ENCODE assay signal across 17 cellular contexts in the genomic region with DNA sequence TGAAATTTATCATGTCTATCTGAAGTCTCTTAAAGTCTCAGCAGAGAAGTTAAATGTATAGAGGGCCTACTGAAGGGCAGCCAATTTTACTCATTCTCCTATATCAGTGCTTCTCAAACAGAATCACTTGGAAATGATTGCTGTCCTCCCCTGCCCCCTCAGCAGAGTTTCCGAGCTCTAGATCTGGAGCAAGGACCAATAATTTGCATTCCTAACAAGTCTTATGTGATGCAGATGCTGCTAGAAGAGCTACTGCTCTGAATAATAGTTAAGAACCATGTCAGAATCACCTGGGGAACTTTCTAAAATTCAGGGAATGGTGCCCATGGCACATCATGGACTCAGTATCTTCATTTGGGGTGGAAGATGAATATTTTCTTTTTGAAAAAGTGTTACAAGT.
A peak's percentile ranks its signal among the peaks of the same experiment; 100 is the strongest.
DNase-seq lines count a peak whose midpoint lies in the region; FAIRE-seq and TF ChIP-seq lines count a peak whose summit lies in the region.
"Had no signal": no experiment of that assay in that cellular context is flagged by ENCODE, and none has a peak within 500 bp of the region (broad histone marks: within the 10 kb centered on the region; RNA-seq: fewer than 3 reads in every experiment).

No MANE protein-coding gene starts in this region.

- H3K9me3 ChIP-seq in NT2/D1 (ENCODE audit: insufficient read depth, low read length): no peaks in the 10 kb centered on the region
- H3K9me3 ChIP-seq in H1 (ENCODE audit: insufficient read depth in 2 of 2, low read depth in 1 of 2, low read length in 1 of 2): no peaks in the 10 kb centered on the region

- no peak overlapping the region for H2AK5ac ChIP-seq in H1 (ENCODE audit: low read depth, low read length)

- H3K79me1 ChIP-seq in H1 (ENCODE audit: low read depth, low read length): no peaks in the 10 kb centered on the region

- no peaks in the 10 kb centered on the region for H4K20me1 ChIP-seq in H1 (replicated peaks in 1 of 2; ENCODE audit: control insufficient read depth in 1 of 2, insufficient read depth in 2 of 2, low read length in 2 of 2)

- no peak overlapping the region for H2BK20ac ChIP-seq in H1 (ENCODE audit: low read length)

- H3K4me2 ChIP-seq in H1 (ENCODE audit: insufficient read depth in 1 of 2, low read depth in 2 of 2, low read length in 2 of 2): peak overlapping the region; percentile 7 to 12; a peak in 2 of 4 replicates

- H4K91ac ChIP-seq in H1 (replicated peaks; ENCODE audit: insufficient read length, low read length): no peak overlapping the region

- FAIRE-seq in H1 (lab: Jason Lieb, UNC): no peak
- FAIRE-seq: GM12891, GM18507 had no signal

- H3K79me2 ChIP-seq in H1 (ENCODE audit: control insufficient read depth in 1 of 2, insufficient read depth in 2 of 2, low read length in 2 of 2): no peaks in the 10 kb centered on the region

- H3K9ac ChIP-seq in NT2/D1 (ENCODE audit: insufficient read length, low read depth) (no peak overlapping the region), H1 (replicated peaks in 1 of 4; ENCODE audit: extremely low read depth in 1 of 4, low read depth in 3 of 4, low read length in 3 of 4) (no peak overlapping the region)

- WGBS in H1 (ENCODE audit: extremely low coverage in 1 of 2, insufficient coverage in 1 of 2, insufficient read length in 1 of 2, insufficient replicate concordance in 2 of 2, low coverage in 1 of 2, low lambda C conversion rate in 2 of 2, missing lambda C conversion rate in 1 of 2), 2 experiments: 63% methylated on average over 1 of the region's 1 CpG; no CpG with 5 or more reads in 1 of the 2 experiments

- TF ChIP-seq EP300 in H1 (IDR thresholded peaks at IDR 0.05; ENCODE audit: borderline replicate concordance in 1 of 2, low read depth in 2 of 2, low read length in 2 of 2): no peak

- H3K23ac ChIP-seq in H1 (ENCODE audit: insufficient read length): no peak overlapping the region

- no peak overlapping the region for H4K5ac ChIP-seq in H1 (ENCODE audit: insufficient read length, low read depth, low read length)

- no peak overlapping the region for H2BK12ac ChIP-seq in H1 (ENCODE audit: low read depth, low read length)

- no peaks in the 10 kb centered on the region for H3K23me2 ChIP-seq in H1 (ENCODE audit: low read depth, low read length)

- no peak for TF ChIP-seq POLR2A in H1 (IDR thresholded peaks at IDR 0.05; ENCODE audit: control extremely low read depth in 1 of 2, low read depth in 2 of 2, low read length in 2 of 2)

- no peak overlapping the region for H4K8ac ChIP-seq in H1 (ENCODE audit: extremely low read depth, insufficient read depth, low read length)

- no peak for TF ChIP-seq RAD21 in H1 (IDR thresholded peaks at IDR 0.05 in 1 of 2, conservative IDR thresholded peaks at IDR 0.05 in 1 of 2; ENCODE audit: low read depth in 2 of 2, low read length in 2 of 2)

- H3K14ac ChIP-seq in H1 (ENCODE audit: insufficient read length): no peak overlapping the region

- no peak overlapping the region for H2BK120ac ChIP-seq in H1 (replicated peaks; ENCODE audit: low read depth, low read length)

- H2BK15ac ChIP-seq in H1 (ENCODE audit: low read length): no peak overlapping the region

- H3K36me3 ChIP-seq in NT2/D1 (ENCODE audit: insufficient read depth, insufficient read length, low read length) (no peaks in the 10 kb centered on the region), H1 (ENCODE audit: control insufficient read depth in 2 of 4, insufficient read depth in 4 of 4, low read length in 3 of 4) (no peaks in the 10 kb centered on the region)

- H3K18ac ChIP-seq in H1 (ENCODE audit: extremely low read depth, low read length): no peak overlapping the region

- TF ChIP-seq CTCF in H1 (IDR thresholded peaks at IDR 0.05; ENCODE audit: control extremely low read depth in 1 of 3, insufficient read depth in 1 of 3, low read depth in 1 of 3, low read length in 3 of 3): no peak

- POLR2A ChIA-PET in H1 (lab: Charles Lee; ENCODE audit: partially characterized antibody): no interaction called here

- DNase-seq in NT2/D1 (ENCODE audit: low read depth, low spot score): peak; percentile 46
- DNase-seq in H1 (ENCODE audit: low read depth in 1 of 2, low spot score in 2 of 2): no peak
- peak; percentile 14 for DNase-seq in iPS-NIHi11 (ENCODE audit: low spot score)
- no peak for DNase-seq in amniotic stem cell (lab: John Stamatoyannopoulos, UW)
- no peak for DNase-seq in NCI-H1694 treated with DMSO at 0.1 percent for 48 hours (lab: John Stamatoyannopoulos, UW)
- DNase-seq in activated naive CD4-positive, alpha-beta T cell treated with Interleukin-2 at 50 U/mL for 16 hours: no peak
- DNase-seq: C1 segment of cervical spinal cord; Calu3; CD4-positive, alpha-beta memory T cell; COR-L47; DMS53; DMS79 treated with DMSO at 0.1 percent for 48 hours; GF-D8; GOT3; H7 had no signal

- H3K4me3 ChIP-seq in NT2/D1 (ENCODE audit: insufficient read length, low read depth) (no peak overlapping the region), H1 (ENCODE audit: extremely low read depth in 1 of 4, insufficient read depth in 2 of 4, low read depth in 3 of 4, low read length in 4 of 4) (peak overlapping the region in 1 of 4 experiments; percentile 17; a peak in 1 of 8 replicates)

- no peak overlapping the region for H3K27ac ChIP-seq in H1 (ENCODE audit: low read depth, low read length)

- no peak overlapping the region for H2AFZ ChIP-seq in H1 (ENCODE audit: low read length)

- H3K4me1 ChIP-seq in NT2/D1 (ENCODE audit: insufficient read depth, insufficient read length) (no peaks in the 10 kb centered on the region), H1 (replicated peaks in 1 of 4; ENCODE audit: control insufficient read depth in 3 of 4, insufficient read depth in 4 of 4, low read length in 3 of 4) (peaks cover 0 to 23% (median 0%) of the 10 kb centered on the region in 4 experiments; a peak in 3 of 7 replicates)

- no peak overlapping the region for H3K4ac ChIP-seq in H1 (replicated peaks; ENCODE audit: insufficient read length, low read depth, low read length)

- CTCF ChIA-PET in H1 (lab: Charles Lee; ENCODE audit: partially characterized antibody): interaction anchor here (1.4 kb wide), 1 partner anchor 33 kb away, joined by 4 read pairs; no protein-coding TSS in a partner anchor

- H3K56ac ChIP-seq in H1 (replicated peaks; ENCODE audit: insufficient read length, low read depth, low read length): no peak overlapping the region

- H3K27me3 ChIP-seq in NT2/D1 (ENCODE audit: insufficient read depth, insufficient read length): no peaks in the 10 kb centered on the region
- no peaks in the 10 kb centered on the region for H3K27me3 ChIP-seq in H1 (replicated peaks in 1 of 4; ENCODE audit: control insufficient read depth in 3 of 4, extremely low read depth in 1 of 4, insufficient read depth in 3 of 4, low read length in 3 of 4)

- no peak overlapping the region for H2BK5ac ChIP-seq in H1 (ENCODE audit: low read depth, low read length)

TF ChIP-seq in H1, 55 proteins besides CTCF, POLR2A, EP300 and RAD21:
- TF ChIP-seq JUND (IDR thresholded peaks at IDR 0.05; ENCODE audit: low read length) (no peak), TBP (IDR thresholded peaks at IDR 0.05; ENCODE audit: low read depth, low read length) (no peak), SAP30 (IDR thresholded peaks at IDR 0.05; ENCODE audit: insufficient read depth, insufficient replicate concordance, low read length) (no peak), TCF12 (IDR thresholded peaks at IDR 0.05; ENCODE audit: low read depth, low read length) (no peak), SRF (IDR thresholded peaks at IDR 0.05; ENCODE audit: low read depth, low read length) (no peak), CTBP2 (IDR thresholded peaks at IDR 0.05; ENCODE audit: borderline replicate concordance, insufficient read depth, insufficient read length, low read length) (no peak), RFX5 (IDR thresholded peaks at IDR 0.05; ENCODE audit: borderline replicate concordance, low read depth, low read length) (no peak), MAFK (IDR thresholded peaks at IDR 0.05; ENCODE audit: low read depth, low read length) (no peak), SP1 (IDR thresholded peaks at IDR 0.05; ENCODE audit: low read depth, low read length) (no peak), NRF1 (IDR thresholded peaks at IDR 0.05; ENCODE audit: low read depth, low read length) (no peak), CEBPB (IDR thresholded peaks at IDR 0.05; ENCODE audit: low read depth, low read length) (no peak), SP2 (IDR thresholded peaks at IDR 0.05; ENCODE audit: low read length) (no peak)
- TF ChIP-seq, protein P1, sequence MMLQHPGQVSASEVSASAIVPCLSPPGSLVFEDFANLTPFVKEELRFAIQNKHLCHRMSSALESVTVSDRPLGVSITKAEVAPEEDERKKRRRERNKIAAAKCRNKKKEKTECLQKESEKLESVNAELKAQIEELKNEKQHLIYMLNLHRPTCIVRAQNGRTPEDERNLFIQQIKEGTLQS (IDR thresholded peaks at IDR 0.05; ENCODE audit: insufficient read depth, low read depth, low read length): no peak
- TF ChIP-seq, protein P2, sequence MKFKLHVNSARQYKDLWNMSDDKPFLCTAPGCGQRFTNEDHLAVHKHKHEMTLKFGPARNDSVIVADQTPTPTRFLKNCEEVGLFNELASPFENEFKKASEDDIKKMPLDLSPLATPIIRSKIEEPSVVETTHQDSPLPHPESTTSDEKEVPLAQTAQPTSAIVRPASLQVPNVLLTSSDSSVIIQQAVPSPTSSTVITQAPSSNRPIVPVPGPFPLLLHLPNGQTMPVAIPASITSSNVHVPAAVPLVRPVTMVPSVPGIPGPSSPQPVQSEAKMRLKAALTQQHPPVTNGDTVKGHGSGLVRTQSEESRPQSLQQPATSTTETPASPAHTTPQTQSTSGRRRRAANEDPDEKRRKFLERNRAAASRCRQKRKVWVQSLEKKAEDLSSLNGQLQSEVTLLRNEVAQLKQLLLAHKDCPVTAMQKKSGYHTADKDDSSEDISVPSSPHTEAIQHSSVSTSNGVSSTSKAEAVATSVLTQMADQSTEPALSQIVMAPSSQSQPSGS (IDR thresholded peaks at IDR 0.05; ENCODE audit: low read length): no peak
- TF ChIP-seq, protein P3, sequence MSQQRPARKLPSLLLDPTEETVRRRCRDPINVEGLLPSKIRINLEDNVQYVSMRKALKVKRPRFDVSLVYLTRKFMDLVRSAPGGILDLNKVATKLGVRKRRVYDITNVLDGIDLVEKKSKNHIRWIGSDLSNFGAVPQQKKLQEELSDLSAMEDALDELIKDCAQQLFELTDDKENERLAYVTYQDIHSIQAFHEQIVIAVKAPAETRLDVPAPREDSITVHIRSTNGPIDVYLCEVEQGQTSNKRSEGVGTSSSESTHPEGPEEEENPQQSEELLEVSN (IDR thresholded peaks at IDR 0.05): no peak
TF ChIP-seq in H1: peak in this region for 0.

Comparison
In these comparisons a context has a peak if more than half of its experiments do, and no peak if none do; other contexts are left out.
1. DNase-seq: peak in NT2/D1 (single experiment) and iPS-NIHi11 (single experiment); none in H1 (0 of 2), amniotic stem cell (single experiment), NCI-H1694 treated with DMSO at 0.1 percent for 48 hours (single experiment) and activated naive CD4-positive, alpha-beta T cell treated with Interleukin-2 at 50 U/mL for 16 hours (single experiment).